In the genomic region with DNA sequence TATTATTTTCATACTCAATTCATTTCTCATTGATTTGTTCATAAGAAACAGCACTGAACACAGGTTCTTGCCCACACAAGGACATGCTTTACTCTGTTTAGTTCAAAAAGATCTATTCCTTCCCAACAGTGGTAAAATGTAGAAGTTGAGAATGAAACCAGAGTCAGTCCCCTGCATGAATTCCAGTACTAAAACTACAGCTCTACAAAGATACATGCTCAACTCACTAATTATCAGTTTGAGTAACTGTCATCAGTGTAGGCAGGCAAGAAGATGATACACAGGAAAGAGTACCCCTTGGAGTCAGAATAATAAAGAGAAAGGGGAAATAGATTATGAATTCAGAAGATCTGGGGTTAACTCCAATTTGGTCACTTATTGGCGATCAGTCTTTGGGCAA, we compare ENCODE assay signal across 25 cellular contexts. TPM values are rescaled to one million over a fixed set of nuclear protein-coding genes. Genes with fewer than 3 reads are reported as not detected.
"Had no signal": no experiment of that assay in that cellular context is flagged by ENCODE, and none has a peak within 500 bp of the region (broad histone marks: within the 10 kb centered on the region; RNA-seq: fewer than 3 reads in every experiment).

No MANE protein-coding gene starts in this region.

- H3K9me3 Mint-ChIP-seq: memory B cell; natural killer cell; stimulated activated naive B cell treated with anti-CD40 and anti-IgM and Interleukin-4, amounts not matched to agents 10 μg/mL and 1 μg/mL and 100 μg/mL, for 72 hours; stimulated activated naive CD8-positive, alpha-beta T cell treated with anti-CD3 and anti-CD28 coated beads, Interleukin-15, Interleukin-2, amounts not matched to agents 100 ng/mL and 50 ng/mL, for 24 hours had no signal

- H3K27ac Mint-ChIP-seq: memory B cell; natural killer cell; stimulated activated naive B cell treated with anti-CD40 and anti-IgM and Interleukin-4, amounts not matched to agents 10 μg/mL and 1 μg/mL and 100 μg/mL, for 72 hours; stimulated activated naive CD8-positive, alpha-beta T cell treated with anti-CD3 and anti-CD28 coated beads, Interleukin-15, Interleukin-2, amounts not matched to agents 100 ng/mL and 50 ng/mL, for 24 hours had no signal

- H3K27ac ChIP-seq: dorsolateral prefrontal cortex, hepatocyte, ovary, psoas muscle, sigmoid colon, thoracic aorta, tibial nerve, upper lobe of left lung had no signal

- FAIRE-seq: frontal cortex, kidney, urothelium cell line had no signal

- H3K79me2 ChIP-seq: hepatocyte had no signal

- H3K4me3 ChIP-seq: dorsolateral prefrontal cortex, hepatocyte, lung, ovary, psoas muscle, sigmoid colon, thoracic aorta, tibial nerve, upper lobe of left lung had no signal

- H3K4me2 ChIP-seq: hepatocyte had no signal

- H3K4me1 ChIP-seq: psoas muscle, sigmoid colon, tibial nerve, upper lobe of left lung had no signal

- ATAC-seq: left lobe of liver, natural killer cell, psoas muscle, right cardiac atrium had no signal

- H2AFZ ChIP-seq: hepatocyte had no signal

- DNase-seq: dorsolateral prefrontal cortex; effector CD4-positive, alpha-beta T cell; head of caudate nucleus; kidney; natural killer cell; occipital lobe; ovary; posterior cingulate gyrus; psoas muscle; right cardiac atrium; sigmoid colon; stimulated activated CD4-positive, alpha-beta T cell treated with anti-CD3 and anti-CD28 coated beads, Interleukin-2, amount 100 ng/mL, for 24 hours; stimulated activated CD4-positive, alpha-beta T cell treated with anti-CD3 and anti-CD28 coated beads, Interleukin-4, amount 100 ng/mL, for 4 hours; stimulated activated naive B cell treated with anti-CD40 and anti-IgM and Interleukin-4, amounts not matched to agents 10 μg/mL and 1 μg/mL and 100 μg/mL, for 72 hours; upper lobe of left lung had no signal

- H3K4me3 Mint-ChIP-seq: memory B cell; natural killer cell; stimulated activated naive B cell treated with anti-CD40 and anti-IgM and Interleukin-4, amounts not matched to agents 10 μg/mL and 1 μg/mL and 100 μg/mL, for 72 hours; stimulated activated naive CD8-positive, alpha-beta T cell treated with anti-CD3 and anti-CD28 coated beads, Interleukin-15, Interleukin-2, amounts not matched to agents 100 ng/mL and 50 ng/mL, for 24 hours had no signal

- H3K27me3 ChIP-seq: dorsolateral prefrontal cortex, hepatocyte, ovary, sigmoid colon, tibial nerve, upper lobe of left lung had no signal

- H3K27me3 Mint-ChIP-seq: memory B cell; stimulated activated naive B cell treated with anti-CD40 and anti-IgM and Interleukin-4, amounts not matched to agents 10 μg/mL and 1 μg/mL and 100 μg/mL, for 72 hours; stimulated activated naive CD8-positive, alpha-beta T cell treated with anti-CD3 and anti-CD28 coated beads, Interleukin-15, Interleukin-2, amounts not matched to agents 100 ng/mL and 50 ng/mL, for 24 hours had no signal

- H3K4me1 Mint-ChIP-seq: memory B cell; natural killer cell; stimulated activated naive B cell treated with anti-CD40 and anti-IgM and Interleukin-4, amounts not matched to agents 10 μg/mL and 1 μg/mL and 100 μg/mL, for 72 hours had no signal

- H3K9me3 ChIP-seq: ovary, psoas muscle, sigmoid colon, thoracic aorta, tibial nerve, upper lobe of left lung had no signal

- H3K36me3 ChIP-seq: ovary had no signal

RNA-seq across cellular contexts. Expression of a gene that starts 43.2 kb away (rescaled TPM):
- polyA plus RNA-seq: neural cell, psoas muscle had no signal
